ENCODE assay signal across 1 cellular context in genomic region chr15:63391669-63392354, GRCh38.
TF ChIP-seq lines count a peak whose summit lies in the region.

No MANE protein-coding gene starts in this region.

TF ChIP-seq in IMR-90, 13 proteins besides CTCF, POLR2A, EP300 and RAD21 (continued from another document):
- TF ChIP-seq ELK1 (IDR thresholded peaks at IDR 0.05; ENCODE audit: borderline replicate concordance, low read depth, low read length), result no peak
